ENCODE assay signal across 11 cellular contexts in the genomic region with DNA sequence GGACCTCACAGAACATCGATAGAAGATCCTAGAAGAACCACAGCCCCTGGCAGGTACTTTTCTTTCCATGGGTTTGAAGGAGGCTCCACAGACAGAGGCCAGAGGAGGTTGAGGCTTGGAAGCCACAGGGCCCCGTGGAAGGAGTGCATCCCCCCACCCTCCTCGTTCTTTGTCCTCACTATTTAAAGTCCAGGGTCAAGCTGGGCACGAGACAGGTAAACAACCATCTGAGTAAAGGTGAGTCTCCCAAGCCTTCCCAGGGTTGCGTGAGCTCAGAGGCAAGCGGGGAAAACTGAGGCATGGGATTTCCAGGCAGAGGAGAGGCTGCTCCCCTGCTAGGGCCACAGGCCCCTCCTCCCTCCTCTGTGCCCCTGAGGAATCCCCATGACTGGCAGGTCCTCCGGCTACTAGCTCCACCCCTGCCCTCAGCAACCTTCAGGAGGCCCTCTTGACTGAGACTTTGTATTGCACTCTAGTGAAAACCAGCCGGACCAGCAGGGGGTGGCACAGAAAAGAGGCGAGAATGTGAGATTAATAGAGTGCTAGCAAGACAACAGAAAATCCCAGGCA. TPM values are rescaled to one million over a fixed set of nuclear protein-coding genes. Genes with fewer than 3 reads are reported as not detected.
DNase-seq lines count a peak whose midpoint lies in the region; ATAC-seq and TF ChIP-seq lines count a peak whose summit lies in the region.
"Had no signal": no experiment of that assay in that cellular context is flagged by ENCODE, and none has a peak within 500 bp of the region (broad histone marks: within the 10 kb centered on the region; RNA-seq: fewer than 3 reads in every experiment).

No MANE protein-coding gene starts in this region.

- peaks cover 0 to 5% (median 2%) of the 10 kb centered on the region in 4 donors for H3K4me1 Mint-ChIP-seq in CD4-positive, CD25-positive, alpha-beta regulatory T cell

- H3K36me3 Mint-ChIP-seq in CD4-positive, CD25-positive, alpha-beta regulatory T cell, result no peaks in the 10 kb centered on the region

- H3K9me3 ChIP-seq in CD4-positive, CD25-positive, alpha-beta regulatory T cell (ENCODE audit: control insufficient read depth in 2 of 2, low read length in 2 of 2), result no peaks in the 10 kb centered on the region
- H3K9me3 ChIP-seq in right atrium auricular region, result no peaks in the 10 kb centered on the region

- H3K4me1 ChIP-seq in CD4-positive, CD25-positive, alpha-beta regulatory T cell (ENCODE audit: control insufficient read depth, insufficient read depth, low read length, poor library complexity, severe bottlenecking), result no peaks in the 10 kb centered on the region
- peaks cover 0 to 22% of the 10 kb centered on the region in 2 donors for H3K4me1 ChIP-seq in right atrium auricular region

- intact Hi-C loops in posterior vena cava (cut with DNase I), result no loop called here

- H3K27me3 Mint-ChIP-seq in CD4-positive, CD25-positive, alpha-beta regulatory T cell, result no peaks in the 10 kb centered on the region

- no peaks in the 10 kb centered on the region for H3K27me3 ChIP-seq in CD4-positive, CD25-positive, alpha-beta regulatory T cell (ENCODE audit: control insufficient read depth, insufficient read depth, low read length)
- no peaks in the 10 kb centered on the region for H3K27me3 ChIP-seq in right atrium auricular region

- no peak for TF ChIP-seq CTCF in right atrium auricular region (IDR thresholded peaks at IDR 0.05)

- H3K9me3 Mint-ChIP-seq in CD4-positive, CD25-positive, alpha-beta regulatory T cell, result no peaks in the 10 kb centered on the region

- peak in 1 of 3 donors; percentile 10 for DNase-seq in CD4-positive, CD25-positive, alpha-beta regulatory T cell
- peak; percentile 92 for DNase-seq in HuH-7 (ENCODE audit: low spot score)
- peak; percentile 76 for DNase-seq in RPMI8226
- DNase-seq in left lobe of liver (ENCODE audit: low spot score), result peak; percentile 61
- DNase-seq in right atrium auricular region (ENCODE audit: low spot score), result no peak
- DNase-seq in activated gamma-delta T cell (lab: John Stamatoyannopoulos, UW), result no peak
- no peak for DNase-seq in posterior vena cava (ENCODE audit: low spot score)
- DNase-seq in NCI-H526 (lab: John Stamatoyannopoulos, UW), result no peak

- H3K4me3 Mint-ChIP-seq in CD4-positive, CD25-positive, alpha-beta regulatory T cell, result no peak overlapping the region

- H3K27ac ChIP-seq in CD4-positive, CD25-positive, alpha-beta regulatory T cell (ENCODE audit: insufficient read depth, low read length, poor library complexity, severe bottlenecking), result no peak overlapping the region
- H3K27ac ChIP-seq in right atrium auricular region, result no peak overlapping the region

- no peaks in the 10 kb centered on the region for H3K36me3 ChIP-seq in CD4-positive, CD25-positive, alpha-beta regulatory T cell (ENCODE audit: control insufficient read depth, insufficient read depth, low read length)
- H3K36me3 ChIP-seq in right atrium auricular region, result no peaks in the 10 kb centered on the region

- ATAC-seq in CD4-positive, CD25-positive, alpha-beta regulatory T cell (ENCODE audit: low read depth in 2 of 2), result no peak
- peak; percentile 9 for ATAC-seq in left lobe of liver

- peak overlapping the region in 2 of 3 donors; percentile 52 to 67 for H3K27ac Mint-ChIP-seq in CD4-positive, CD25-positive, alpha-beta regulatory T cell

- H3K4me3 ChIP-seq in CD4-positive, CD25-positive, alpha-beta regulatory T cell (ENCODE audit: low read depth, low read length), result no peak overlapping the region
- H3K4me3 ChIP-seq in right atrium auricular region, result no peak overlapping the region

RNA-seq across cellular contexts. Expression of gene SULT1A2, which starts 0.9 kb away (rescaled TPM):
- total RNA-seq in CD4-positive, CD25-positive, alpha-beta regulatory T cell, result 0.39 TPM
- polyA plus RNA-seq in CD4-positive, CD25-positive, alpha-beta regulatory T cell, result not detected
- total RNA-seq in left lobe of liver (50.3 TPM), right atrium auricular region (1 to 10 TPM; 1.9 to 2.7 TPM), posterior vena cava (1 to 10 TPM in 1 of 2 donors, under 1 TPM in 1; 0.65 to 1.1 TPM)

RNA-seq across cellular contexts. Expression of gene SULT1A1, which starts 12.1 kb away (rescaled TPM):
- 8.6 TPM for total RNA-seq in CD4-positive, CD25-positive, alpha-beta regulatory T cell
- 10 to 100 TPM in 2 of 4 donors, 1 to 10 TPM in 2; 6.4 to 19.2 (median 10.2) TPM for polyA plus RNA-seq in CD4-positive, CD25-positive, alpha-beta regulatory T cell
- total RNA-seq in left lobe of liver (179 TPM), right atrium auricular region (10 to 100 TPM; 37.9 to 38.1 TPM), posterior vena cava (10 to 100 TPM in 1 of 2 donors, 1 to 10 TPM in 1; 8.9 to 16.7 TPM)

RNA-seq across cellular contexts. Expression of gene NPIPB8, which starts 40.1 kb away (rescaled TPM):
- 1.1 TPM for total RNA-seq in CD4-positive, CD25-positive, alpha-beta regulatory T cell
- polyA plus RNA-seq in CD4-positive, CD25-positive, alpha-beta regulatory T cell, result not detected
- 3.2 TPM for total RNA-seq in left lobe of liver
- total RNA-seq in right atrium auricular region, result not detected
- total RNA-seq in posterior vena cava, result 1 to 10 TPM in 1 of 2 donors, not detected in 1; 1.2 TPM
- total RNA-seq: NCI-H460, skeletal muscle tissue had no signal

RNA-seq across cellular contexts. Expression of gene SGF29, which starts 44.1 kb away (rescaled TPM):
- 49.5 TPM for total RNA-seq in CD4-positive, CD25-positive, alpha-beta regulatory T cell
- 10 to 100 TPM; 43.4 to 97.5 (median 70.5) TPM for polyA plus RNA-seq in CD4-positive, CD25-positive, alpha-beta regulatory T cell
- total RNA-seq in left lobe of liver (19.3 TPM), right atrium auricular region (10 to 100 TPM; 14.2 to 21.8 TPM), posterior vena cava (10 to 100 TPM; 18.3 to 24.3 TPM)

RNA-seq across cellular contexts. Expression of gene NUPR1, which starts 59.0 kb away (rescaled TPM):
- not detected for total RNA-seq in CD4-positive, CD25-positive, alpha-beta regulatory T cell
- not detected for polyA plus RNA-seq in CD4-positive, CD25-positive, alpha-beta regulatory T cell
- total RNA-seq in left lobe of liver (92.6 TPM), right atrium auricular region (10 to 100 TPM; 12.4 to 26.9 TPM), posterior vena cava (100 to 1,000 TPM in 1 of 2 donors, 10 to 100 TPM in 1; 95.3 to 159 TPM)
- total RNA-seq: T-helper 1 cell treated with Interleukin-12 subunit alpha and Interleukin-12 subunit beta and Interleukin-4 antibody, amounts not matched to agents 30 ng/mL and 1 ng/mL, for 36 hours had no signal

Comparison
In these comparisons a context has a peak if more than half of its experiments do, and no peak if none do; other contexts are left out.
1. DNase-seq: peak in HuH-7 (single experiment), RPMI8226 (single experiment) and left lobe of liver (single experiment); none in right atrium auricular region (single experiment), activated gamma-delta T cell (single experiment), posterior vena cava (single experiment) and NCI-H526 (0 of 2).
2. RNA of gene SULT1A2, which starts 0.9 kb away (total RNA-seq): 50.3 TPM in left lobe of liver (single experiment); 1.9 to 2.7 TPM in right atrium auricular region, 0.65 to 1.1 TPM in posterior vena cava and 0.39 TPM in CD4-positive, CD25-positive, alpha-beta regulatory T cell (single experiment); every median in the first group is over 10 times any median in the second.